In the genomic region with DNA sequence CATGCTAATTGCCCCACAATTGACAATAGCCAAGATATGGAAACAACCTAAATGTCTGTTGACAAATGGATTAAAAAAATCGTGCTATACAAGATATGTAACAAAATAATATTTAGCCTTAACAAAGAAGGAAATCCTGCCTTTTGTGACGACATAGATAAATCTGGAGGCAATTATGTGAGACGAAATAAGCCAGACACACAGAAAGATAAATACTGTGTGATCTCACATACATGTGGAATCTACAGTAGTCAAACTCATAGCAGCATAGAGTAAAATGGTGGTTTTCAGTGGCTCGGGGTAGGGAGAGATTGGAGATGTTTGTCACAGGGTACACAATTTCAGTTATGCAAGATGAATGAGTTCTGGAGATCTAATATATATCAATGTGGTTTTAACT, we compare ENCODE assay signal across 14 cellular contexts.
DNase-seq lines count a peak whose midpoint lies in the region; TF ChIP-seq lines count a peak whose summit lies in the region.
"Had no signal": no experiment of that assay in that cellular context is flagged by ENCODE, and none has a peak within 500 bp of the region (broad histone marks: within the 10 kb centered on the region; RNA-seq: fewer than 3 reads in every experiment).

No MANE protein-coding gene starts in this region.

- H2AFZ ChIP-seq in Karpas-422 (ENCODE audit: low read length) (peak overlapping the region; percentile 75; the same call in 1 of the 2 replicates), OCI-LY7 (ENCODE audit: low read length) (peak overlapping the region; percentile 98; the same call in 1 of the 2 replicates)
- H2AFZ ChIP-seq: GM23248 had no signal

- CTCF ChIA-PET in OCI-LY7 (lab: Charles Lee; ENCODE audit: unreplicated experiment) = no interaction called here

- H3K27ac ChIP-seq in Karpas-422 (ENCODE audit: low read length) (no peak overlapping the region), OCI-LY7 (ENCODE audit: low read depth, low read length, poor library complexity, severe bottlenecking) (no peak overlapping the region)
- H3K27ac ChIP-seq: GM23248 had no signal

- H3K9ac ChIP-seq in Karpas-422 (ENCODE audit: low read length) (no peak overlapping the region), adipocyte (ENCODE audit: low read length) (no peak overlapping the region)
- H3K9ac ChIP-seq: GM23248 had no signal

- H3K4me1 ChIP-seq in Karpas-422 (ENCODE audit: low read length) (peaks cover 23% of the 10 kb centered on the region), OCI-LY7 (ENCODE audit: insufficient read depth, low read length, poor library complexity, severe bottlenecking) (peaks cover 22% of the 10 kb centered on the region), adipocyte (ENCODE audit: control insufficient read depth, insufficient read depth, low read length) (no peaks in the 10 kb centered on the region)

- H3K4me3 ChIP-seq in Karpas-422 (ENCODE audit: low read length) = no peak overlapping the region
- no peak overlapping the region for H3K4me3 ChIP-seq in OCI-LY7 (ENCODE audit: low read depth, low read length, poor library complexity, severe bottlenecking)
- no peak overlapping the region for H3K4me3 ChIP-seq in adipocyte (ENCODE audit: low read length)
- H3K4me3 ChIP-seq: GM23248 had no signal

- intact Hi-C loops in OCI-LY7 (cut with micrococcal nuclease; ENCODE audit: unreplicated experiment) = loop anchor here (10.0 kb wide), 1 partner anchor 471 kb away; no protein-coding TSS in a partner anchor

- H3K9me3 ChIP-seq in Karpas-422 (ENCODE audit: low read length) (no peaks in the 10 kb centered on the region; the same call in 1 of the 2 replicates), OCI-LY7 (ENCODE audit: low read length) (peaks cover 23% of the 10 kb centered on the region), adipocyte (ENCODE audit: control insufficient read depth, low read length) (no peaks in the 10 kb centered on the region)

- no peaks in the 10 kb centered on the region for H3K79me2 ChIP-seq in Karpas-422 (ENCODE audit: low read length)
- no peaks in the 10 kb centered on the region for H3K79me2 ChIP-seq in OCI-LY7 (ENCODE audit: insufficient read depth, low read depth, low read length)

- no TSS peak for BruUV-seq in OCI-LY7 (replicated peaks; lab: Mats Ljungman, UMichigan)

- POLR2A ChIA-PET in OCI-LY7 (lab: Charles Lee) = interaction anchor here (2.3 kb wide), 1 partner anchor 9 kb away, joined by 8 read pairs; no protein-coding TSS in a partner anchor

- H3K27me3 ChIP-seq in Karpas-422 (ENCODE audit: low read length) (no peaks in the 10 kb centered on the region), adipocyte (replicated peaks; ENCODE audit: control insufficient read depth, insufficient read depth, low read length) (no peaks in the 10 kb centered on the region)

- H4K20me1 ChIP-seq in Karpas-422 (ENCODE audit: insufficient read depth, low read depth, low read length) (no peaks in the 10 kb centered on the region), OCI-LY7 (ENCODE audit: insufficient read depth, low read length) (no peaks in the 10 kb centered on the region)

- TF ChIP-seq CTCF in OCI-LY7 (conservative IDR thresholded peaks at IDR 0.05; ENCODE audit: low read length) = no peak

- DNase-seq in Karpas-422 (no peak), OCI-LY7 (ENCODE audit: low spot score) (no peak), adipocyte (ENCODE audit: low read depth) (peak; percentile 45), NOMO-1 treated with DMSO at 0.1 percent for 48 hours (lab: John Stamatoyannopoulos, UW; ENCODE audit: unreplicated experiment) (no peak), NCI-H2196 (lab: John Stamatoyannopoulos, UW; ENCODE audit: unreplicated experiment) (no peak), DMS 273 treated with DMSO at 0.1 percent for 48 hours (lab: John Stamatoyannopoulos, UW) (no peak)
- DNase-seq: C1 segment of cervical spinal cord; Calu3; CD4-positive, alpha-beta memory T cell; COR-L47; DMS153; DND-41; GM23248; H9 had no signal

- H3K36me3 ChIP-seq in Karpas-422 (ENCODE audit: insufficient read depth, low read length) (no peaks in the 10 kb centered on the region), OCI-LY7 (ENCODE audit: insufficient read depth, low read length) (peaks cover 10% of the 10 kb centered on the region; the same call in 1 of the 2 replicates), adipocyte (ENCODE audit: control insufficient read depth, insufficient read depth, low read length, severe bottlenecking) (no peaks in the 10 kb centered on the region)

- H3K4me2 ChIP-seq in Karpas-422 (ENCODE audit: low read depth, low read length, poor library complexity, severe bottlenecking) (no peak overlapping the region), OCI-LY7 (ENCODE audit: low read length) (no peak overlapping the region)

- H3K9me2 ChIP-seq in Karpas-422 (replicated peaks; ENCODE audit: insufficient read depth, low read length) = no peaks in the 10 kb centered on the region
- no peaks in the 10 kb centered on the region for H3K9me2 ChIP-seq in OCI-LY7 (ENCODE audit: insufficient read depth, low read length)
